ENCODE assay signal across 8 cellular contexts in genomic region chr18:15197338-15198115, GRCh38.
DNase-seq lines count a peak whose midpoint lies in the region; ATAC-seq, FAIRE-seq and TF ChIP-seq lines count a peak whose summit lies in the region.
"Not testable (repeated sequence)": the region's sequence is repeated elsewhere in the genome, so short reads cannot be mapped to it uniquely, and the experiment has no call there.

No MANE protein-coding gene starts in this region.

- peak overlapping the region; percentile 38 for H3K9ac ChIP-seq in PC-3 (ENCODE audit: low read length)
- H3K9ac ChIP-seq in kidney (ENCODE audit: low read length in 2 of 2), result not testable (repeated sequence)

- H3K27me3 Mint-ChIP-seq in MCF 10A (ENCODE audit: insufficient read depth, unreplicated experiment), result not testable (repeated sequence)

- H3F3A ChIP-seq in PC-3 (ENCODE audit: low read length, unreplicated experiment), result not testable (repeated sequence)

- not testable (repeated sequence) for H3K27ac ChIP-seq in HEK293 (ENCODE audit: extremely low read depth, low read depth, low read length); PC-3 (ENCODE audit: low read length); kidney (ENCODE audit: low read depth in 2 of 2, low read length in 2 of 2); testis

- peak overlapping the region; percentile 34 for H3K4me3 ChIP-seq in AG09309 (ENCODE audit: control insufficient read depth, low read depth, low read length)
- peak overlapping the region; percentile 19 for H3K4me3 ChIP-seq in HEK293 (ENCODE audit: low read depth, low read length)
- peak overlapping the region; percentile 81 for H3K4me3 ChIP-seq in PC-3 (ENCODE audit: low read length)
- not testable (repeated sequence) for H3K4me3 ChIP-seq in kidney (ENCODE audit: low read length in 2 of 2)
- peak overlapping the region; percentile 32 to 48 for H3K4me3 ChIP-seq in testis

- not testable (repeated sequence) for TF ChIP-seq POLR2A in testis (IDR thresholded peaks at IDR 0.05)

- DNase-seq in AG09309 (ENCODE audit: low read depth); PC-3; MCF 10A (ENCODE audit: unreplicated experiment): not testable (repeated sequence)
- DNase-seq in Right ventricle myocardium inferior (ENCODE audit: missing footprints) (peak; percentile 58), kidney (peak; percentile 59), posterior cingulate gyrus (peak; percentile 34 to 95 (median 62)), testis (peak; percentile 20)

- H3K9me2 ChIP-seq in PC-3 (replicated peaks; ENCODE audit: low read length), result not testable (repeated sequence)

- peak overlapping the region; percentile 86 for H3K4me2 ChIP-seq in PC-3 (ENCODE audit: low read length)

- POLR2A ChIA-PET in HEK293 (lab: Yijun Ruan, JAX); PC-3 (lab: Charles Lee; ENCODE audit: unreplicated experiment); MCF 10A (lab: Yijun Ruan, JAX): not testable (repeated sequence)

- BruUV-seq in PC-3 (replicated peaks; lab: Mats Ljungman, UMichigan); MCF 10A (replicated peaks; lab: Mats Ljungman, UMichigan): not testable (repeated sequence)

- peaks cover 15% of the 10 kb centered on the region for H3K27me3 ChIP-seq in PC-3 (ENCODE audit: low read length)
- not testable (repeated sequence) for H3K27me3 ChIP-seq in testis

- WGBS in testis, 2 donors, result 6% methylated on average over 34 to 55 of the region's 58 CpGs

- peak overlapping the region; percentile 95 for H2AFZ ChIP-seq in PC-3 (ENCODE audit: low read length)

- not testable (repeated sequence) for TF ChIP-seq CTCF in AG09309 (IDR thresholded peaks at IDR 0.05; ENCODE audit: control insufficient read depth, insufficient read depth, low read depth, low read length, missing control alignments); HEK293 (tag by site-specific recombination; IDR thresholded peaks at IDR 0.05); PC-3 (conservative IDR thresholded peaks at IDR 0.05; ENCODE audit: low read depth, low read length); MCF 10A (IDR thresholded peaks at IDR 0.05; ENCODE audit: unreplicated experiment); kidney (IDR thresholded peaks at IDR 0.05; ENCODE audit: borderline replicate concordance, extremely low read depth, insufficient read depth); testis (IDR thresholded peaks at IDR 0.05)

- not testable (repeated sequence) for H3K79me2 ChIP-seq in PC-3 (ENCODE audit: low read length)

- H3K4me3 Mint-ChIP-seq in MCF 10A (ENCODE audit: unreplicated experiment), result peak overlapping the region; percentile 70

- not testable (repeated sequence) for H3K9me3 ChIP-seq in HEK293 (ENCODE audit: control insufficient read depth, insufficient read depth, low read depth, low read length); PC-3 (ENCODE audit: low read length); kidney (ENCODE audit: control insufficient read depth in 1 of 2, low read length in 2 of 2); testis

- not testable (repeated sequence) for H3K9me3 Mint-ChIP-seq in MCF 10A (ENCODE audit: unreplicated experiment)

- H3K4me1 Mint-ChIP-seq in MCF 10A (ENCODE audit: insufficient read depth, unreplicated experiment), result not testable (repeated sequence)

- not testable (repeated sequence) for H3K36me3 Mint-ChIP-seq in MCF 10A (ENCODE audit: insufficient read depth, unreplicated experiment)

- ATAC-seq in PC-3 (peak; percentile 73), Right ventricle myocardium inferior (peak; percentile 63)

- H3K36me3 ChIP-seq in HEK293 (ENCODE audit: control insufficient read depth in 2 of 2, insufficient read depth in 1 of 2, low read length in 2 of 2); PC-3 (ENCODE audit: low read depth, low read length); kidney (ENCODE audit: control insufficient read depth in 1 of 2, insufficient read depth in 2 of 2, low read length in 2 of 2); testis (ENCODE audit: low read depth, missing control alignments): not testable (repeated sequence)

- intact Hi-C loops in PC-3 (cut with micrococcal nuclease); MCF 10A (cut with micrococcal nuclease); Right ventricle myocardium inferior (cut with DNase I); kidney (cut with DNase I); posterior cingulate gyrus (cut with DNase I); testis (cut with DNase I; ENCODE audit: low total_unique reads): not testable (repeated sequence)

- CTCF ChIA-PET in HEK293 (lab: Yijun Ruan, JAX); PC-3 (lab: Charles Lee); MCF 10A (lab: Yijun Ruan, JAX): not testable (repeated sequence)

- not testable (repeated sequence) for H3K27ac Mint-ChIP-seq in MCF 10A (ENCODE audit: low read depth, unreplicated experiment)

- not testable (repeated sequence) for FAIRE-seq in kidney (lab: Jason Lieb, UNC)

- H3K4me1 ChIP-seq in HEK293 (ENCODE audit: control insufficient read depth, insufficient read depth, low read length); PC-3 (ENCODE audit: insufficient read depth, low read length); kidney (ENCODE audit: control insufficient read depth in 1 of 2, insufficient read depth in 1 of 2, low read depth in 1 of 2, low read length in 2 of 2); testis: not testable (repeated sequence)

- H4K20me1 ChIP-seq in PC-3 (ENCODE audit: low read length), result not testable (repeated sequence)

TF ChIP-seq in HEK293, 187 proteins besides CTCF, POLR2A, EP300 and RAD21:
- peak; percentile 32; the same call in 1 of the 2 replicates for TF ChIP-seq ZNF335 (tag by site-specific recombination; conservative IDR thresholded peaks at IDR 0.05)
